ENCODE assay signal across 17 cellular contexts in genomic region chr4:9808077-9808476, GRCh38.
"Had no signal": no experiment of that assay in that cellular context is flagged by ENCODE, and none has a peak within 500 bp of the region (broad histone marks: within the 10 kb centered on the region; RNA-seq: fewer than 3 reads in every experiment).

No MANE protein-coding gene starts in this region.

- H3K4me3 ChIP-seq: esophagus muscularis mucosa, gastrocnemius medialis, left ventricle myocardium inferior, lung, prostate gland, right lobe of liver, suprapubic skin, thyroid gland had no signal

- DNase-seq: effector memory CD8-positive, alpha-beta T cell; gastrocnemius medialis; glutamatergic neuron; immature natural killer cell; left ventricle myocardium inferior; mesenchymal stem cell; midbrain; occipital lobe; right lobe of liver; stimulated activated CD4-positive, alpha-beta T cell treated with anti-CD3 and anti-CD28 coated beads, Interleukin-4, amount 100 ng/mL, for 4 hours; stimulated activated naive CD4-positive, alpha-beta T cell; thyroid gland had no signal

- ATAC-seq: effector memory CD8-positive, alpha-beta T cell; gastrocnemius medialis; natural killer cell treated with Interleukin-12 subunit alpha and Interleukin-12 subunit beta and Interleukin-15 and Interleukin-18, amount 100 ng/mL, for 72 hours; right lobe of liver had no signal
